8 cellular contexts compared by ENCODE assay signal in the genomic region with DNA sequence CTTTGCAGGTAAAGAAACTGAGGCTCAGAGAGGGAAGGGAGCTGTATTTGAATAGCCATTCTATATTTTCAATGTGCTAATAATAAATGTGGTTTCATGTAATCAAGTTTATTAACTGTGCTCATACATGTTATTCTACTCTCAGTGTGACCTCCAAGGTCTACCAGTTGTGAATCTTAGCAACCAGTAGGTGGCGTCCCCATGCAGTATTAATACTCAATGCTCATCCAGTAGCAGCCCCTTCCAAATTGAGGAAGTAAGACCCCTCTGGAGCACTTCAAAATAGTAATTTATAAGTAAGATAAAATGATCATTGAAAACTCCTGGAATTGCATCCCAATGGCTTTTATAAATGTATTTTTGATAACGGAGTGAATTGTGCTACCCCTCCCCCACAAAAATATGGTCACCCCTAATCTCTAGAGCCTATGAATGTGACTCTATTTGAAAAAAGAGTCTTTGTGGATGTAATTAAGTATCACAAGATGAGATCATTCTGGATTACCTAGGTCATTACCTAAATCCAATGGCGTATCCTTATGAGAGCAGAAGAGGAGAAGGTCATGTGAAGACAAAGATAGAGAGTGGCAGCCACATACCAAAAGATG. TPM values are rescaled to one million over a fixed set of nuclear protein-coding genes. Genes with fewer than 3 reads are reported as not detected.
DNase-seq lines count a peak whose midpoint lies in the region; ATAC-seq, FAIRE-seq and TF ChIP-seq lines count a peak whose summit lies in the region.

No MANE protein-coding gene starts in this region.

- H3K27ac Mint-ChIP-seq in central memory CD8-positive, alpha-beta T cell (ENCODE audit: low read depth), result no peak overlapping the region
- H3K27ac Mint-ChIP-seq in mesothelial cell of epicardium, result no peak overlapping the region

- no peak overlapping the region for H3K4me3 Mint-ChIP-seq in central memory CD8-positive, alpha-beta T cell
- no peak overlapping the region for H3K4me3 Mint-ChIP-seq in mesothelial cell of epicardium

- peak; percentile 8 for TF ChIP-seq CTCF in mesothelial cell of epicardium (IDR thresholded peaks at IDR 0.05; ENCODE audit: unreplicated experiment)

- H3K36me3 Mint-ChIP-seq in central memory CD8-positive, alpha-beta T cell (ENCODE audit: insufficient read depth), result peaks cover 3% of the 10 kb centered on the region
- no peaks in the 10 kb centered on the region for H3K36me3 Mint-ChIP-seq in mesothelial cell of epicardium

- H3K9me3 Mint-ChIP-seq in central memory CD8-positive, alpha-beta T cell, result no peaks in the 10 kb centered on the region
- H3K9me3 Mint-ChIP-seq in mesothelial cell of epicardium, result no peaks in the 10 kb centered on the region

- DNase-seq in ELR (ENCODE audit: low read depth) (peak; percentile 68), RCC 7860 (ENCODE audit: low spot score) (peak; percentile 22), mesothelial cell of epicardium (ENCODE audit: low spot score in 2 of 2, unreplicated experiment in 2 of 2) (no peak), C1 segment of cervical spinal cord (lab: John Stamatoyannopoulos, UW) (no peak)
- DNase-seq in central memory CD8-positive, alpha-beta T cell (ENCODE audit: low spot score in 2 of 2), result no peak

- peak; percentile 92 for ATAC-seq in GM19452 (IDR thresholded peaks at IDR 0.05; ENCODE audit: unreplicated experiment)
- peak; percentile 73 for ATAC-seq in HG03439 (IDR thresholded peaks at IDR 0.05; ENCODE audit: unreplicated experiment)
- ATAC-seq in central memory CD8-positive, alpha-beta T cell (replicated peaks; ENCODE audit: extremely low read depth, poor library complexity, severe bottlenecking), result peak; percentile 56
- no peak for ATAC-seq in HG03097 (IDR thresholded peaks at IDR 0.05; ENCODE audit: low FRiP score, unreplicated experiment)

- H3K4me1 Mint-ChIP-seq in central memory CD8-positive, alpha-beta T cell, result peaks cover 31% of the 10 kb centered on the region
- peaks cover 5% of the 10 kb centered on the region for H3K4me1 Mint-ChIP-seq in mesothelial cell of epicardium

- no peaks in the 10 kb centered on the region for H3K27me3 Mint-ChIP-seq in central memory CD8-positive, alpha-beta T cell
- no peaks in the 10 kb centered on the region for H3K27me3 Mint-ChIP-seq in mesothelial cell of epicardium (ENCODE audit: low read depth)

- FAIRE-seq in RCC 7860 (lab: Jason Lieb, UNC), result no peak

RNA-seq across cellular contexts. Expression of a gene that starts 20.4 kb away (rescaled TPM):
- total RNA-seq in mesothelial cell of epicardium, result 8.9 to 10.3 TPM (median 9.2 TPM) in 3 replicates

RNA-seq across cellular contexts. Expression of a gene that starts 53.2 kb away (rescaled TPM):
- 9.1 to 10.1 TPM (median 9.8 TPM) in 3 replicates for total RNA-seq in mesothelial cell of epicardium

Comparison
In these comparisons a context has a peak if more than half of its experiments do, and no peak if none do; other contexts are left out.
1. DNase-seq: peak in ELR (single experiment) and RCC 7860 (single experiment); none in central memory CD8-positive, alpha-beta T cell (0 of 2), mesothelial cell of epicardium (0 of 2) and C1 segment of cervical spinal cord (0 of 14).